In genomic region chr7:136874393-136875032, GRCh38 we compare ENCODE assay signal across 10 cellular contexts. TPM values are rescaled to one million over a fixed set of nuclear protein-coding genes. Genes with fewer than 3 reads are reported as not detected.
DNase-seq lines count a peak whose midpoint lies in the region; ATAC-seq and TF ChIP-seq lines count a peak whose summit lies in the region.
"Had no signal": no experiment of that assay in that cellular context is flagged by ENCODE, and none has a peak within 500 bp of the region (broad histone marks: within the 10 kb centered on the region; RNA-seq: fewer than 3 reads in every experiment).

No MANE protein-coding gene starts in this region.

- peak; percentile 34 for DNase-seq in MCF 10A (ENCODE audit: unreplicated experiment)
- DNase-seq in breast epithelium (ENCODE audit: low spot score in 2 of 2): no peak
- peak; percentile 44 for DNase-seq in NT2/D1 (ENCODE audit: low read depth, low spot score)
- DNase-seq in erythroblast (lab: John Stamatoyannopoulos, UW): peak; percentile 2 to 11
- DNase-seq in upper lobe of right lung: no peak
- DNase-seq in NCI-H187 (lab: John Stamatoyannopoulos, UW): no peak
- DNase-seq in CD4-positive, alpha-beta memory T cell: no peak
- DNase-seq: spleen had no signal

- H3K36me3 ChIP-seq in breast epithelium (no peaks in the 10 kb centered on the region), NT2/D1 (ENCODE audit: insufficient read depth, insufficient read length, low read length) (no peaks in the 10 kb centered on the region), upper lobe of right lung (no peaks in the 10 kb centered on the region)
- no peaks in the 10 kb centered on the region for H3K36me3 ChIP-seq in CD4-positive, alpha-beta memory T cell (ENCODE audit: insufficient read depth, low read length)
- H3K36me3 ChIP-seq: spleen had no signal

- no peak for TF ChIP-seq POLR2A in breast epithelium (IDR thresholded peaks at IDR 0.05)
- TF ChIP-seq POLR2A in erythroblast (IDR thresholded peaks at IDR 0.05; ENCODE audit: low read length): no peak

- BruUV-seq in MCF 10A (replicated peaks; lab: Mats Ljungman, UMichigan): no TSS peak

- no peaks in the 10 kb centered on the region for H3K4me1 Mint-ChIP-seq in MCF 10A (ENCODE audit: insufficient read depth, unreplicated experiment)
- H3K4me1 Mint-ChIP-seq in CD4-positive, alpha-beta memory T cell: peaks cover 0 to 2% (median 0%) of the 10 kb centered on the region in 4 donors

- no peak overlapping the region for H3K27ac Mint-ChIP-seq in MCF 10A (ENCODE audit: low read depth, unreplicated experiment)
- H3K27ac Mint-ChIP-seq in CD4-positive, alpha-beta memory T cell: no peak overlapping the region

- H3K27ac ChIP-seq in breast epithelium (no peak overlapping the region), upper lobe of right lung (no peak overlapping the region)
- no peak overlapping the region for H3K27ac ChIP-seq in CD4-positive, alpha-beta memory T cell (ENCODE audit: low read depth, low read length)
- H3K27ac ChIP-seq: spleen had no signal

- H3K9me3 Mint-ChIP-seq in MCF 10A (ENCODE audit: unreplicated experiment): no peaks in the 10 kb centered on the region
- H3K9me3 Mint-ChIP-seq in CD4-positive, alpha-beta memory T cell: peaks cover 0 to 5% (median 3%) of the 10 kb centered on the region in 8 donors

- H3K4me3 ChIP-seq in breast epithelium (no peak overlapping the region), NT2/D1 (ENCODE audit: insufficient read length, low read depth) (no peak overlapping the region), upper lobe of right lung (no peak overlapping the region)
- no peak overlapping the region for H3K4me3 ChIP-seq in CD4-positive, alpha-beta memory T cell (ENCODE audit: low read length in 2 of 2)
- H3K4me3 ChIP-seq: spleen had no signal

- ATAC-seq in upper lobe of right lung: peak; percentile 48
- no peak for ATAC-seq in GM21717 (IDR thresholded peaks at IDR 0.05; ENCODE audit: unreplicated experiment)

- CTCF ChIA-PET in MCF 10A (lab: Yijun Ruan, JAX): interaction anchor here (0.6 to 1.5 kb wide), 6 partner anchors 9 to 782 kb away, joined by 3 to 6 read pairs (median 3); no protein-coding TSS in a partner anchor
- CTCF ChIA-PET in CD4-positive, alpha-beta memory T cell (lab: Charles Lee; ENCODE audit: partially characterized antibody): no interaction called here

- POLR2A ChIA-PET in MCF 10A (lab: Yijun Ruan, JAX): no interaction called here
- POLR2A ChIA-PET in CD4-positive, alpha-beta memory T cell (lab: Charles Lee; ENCODE audit: partially characterized antibody): no interaction called here

- H3K9ac ChIP-seq in NT2/D1 (ENCODE audit: insufficient read length, low read depth): no peak overlapping the region

- peaks cover 24% of the 10 kb centered on the region for H3K27me3 Mint-ChIP-seq in MCF 10A (ENCODE audit: insufficient read depth, unreplicated experiment)
- peaks cover 10 to 12% of the 10 kb centered on the region in 2 donors for H3K27me3 Mint-ChIP-seq in CD4-positive, alpha-beta memory T cell

- no peaks in the 10 kb centered on the region for H3K36me3 Mint-ChIP-seq in MCF 10A (ENCODE audit: insufficient read depth, unreplicated experiment)
- H3K36me3 Mint-ChIP-seq in CD4-positive, alpha-beta memory T cell: no peaks in the 10 kb centered on the region

- no peak overlapping the region for H3K4me3 Mint-ChIP-seq in MCF 10A (ENCODE audit: unreplicated experiment)
- no peak overlapping the region for H3K4me3 Mint-ChIP-seq in CD4-positive, alpha-beta memory T cell

- TF ChIP-seq CTCF in MCF 10A (IDR thresholded peaks at IDR 0.05; ENCODE audit: unreplicated experiment) (peak; percentile 30), breast epithelium (IDR thresholded peaks at IDR 0.05) (no peak), upper lobe of right lung (IDR thresholded peaks at IDR 0.05) (peak; percentile 36)

- H3K27me3 ChIP-seq in breast epithelium (peaks cover 0 to 28% of the 10 kb centered on the region in 2 donors), NT2/D1 (ENCODE audit: insufficient read depth, insufficient read length) (peaks cover 42% of the 10 kb centered on the region), upper lobe of right lung (peaks cover 23% of the 10 kb centered on the region)
- H3K27me3 ChIP-seq in CD4-positive, alpha-beta memory T cell (ENCODE audit: insufficient read depth, low read length): no peaks in the 10 kb centered on the region

- H3K4me1 ChIP-seq in breast epithelium: peaks cover 0 to 9% of the 10 kb centered on the region in 2 donors
- H3K4me1 ChIP-seq in NT2/D1 (ENCODE audit: insufficient read depth, insufficient read length): no peaks in the 10 kb centered on the region
- peaks cover 14% of the 10 kb centered on the region for H3K4me1 ChIP-seq in upper lobe of right lung
- no peaks in the 10 kb centered on the region for H3K4me1 ChIP-seq in CD4-positive, alpha-beta memory T cell (ENCODE audit: insufficient read depth, low read length)

- H3K9me3 ChIP-seq in breast epithelium (no peaks in the 10 kb centered on the region), NT2/D1 (ENCODE audit: insufficient read depth, low read length) (no peaks in the 10 kb centered on the region), upper lobe of right lung (no peaks in the 10 kb centered on the region)
- no peaks in the 10 kb centered on the region for H3K9me3 ChIP-seq in CD4-positive, alpha-beta memory T cell (ENCODE audit: control insufficient read depth in 1 of 2, low read length in 2 of 2)
- H3K9me3 ChIP-seq: spleen had no signal

- intact Hi-C loops in MCF 10A (cut with micrococcal nuclease) (loop anchor here (2.0 to 10.0 kb wide), 3 partner anchors 580 to 1072 kb away; no protein-coding TSS in a partner anchor), breast epithelium (cut with DNase I; ENCODE audit: low total_unique reads) (no loop called here), upper lobe of right lung (cut with DNase I) (no loop called here)
- intact Hi-C loops in CD4-positive, alpha-beta memory T cell (cut with micrococcal nuclease): no loop called here

RNA-seq across cellular contexts. Expression of gene CHRM2, which starts 6.1 kb away (rescaled TPM):
- not detected in 2 replicates for total RNA-seq in MCF 10A (2022)
- not detected for total RNA-seq in breast epithelium
- 1.1 TPM for total RNA-seq in upper lobe of right lung
- not detected for total RNA-seq in CD4-positive, alpha-beta memory T cell
- not detected for polyA plus RNA-seq in CD4-positive, alpha-beta memory T cell
- total RNA-seq: dermis microvascular lymphatic vessel endothelial cell had no signal
- polyA plus RNA-seq: spleen had no signal

Comparison
In these comparisons a context has a peak if more than half of its experiments do, and no peak if none do; other contexts are left out.
1. DNase-seq: peak in MCF 10A (single experiment), NT2/D1 (single experiment) and erythroblast (2 of 2); none in breast epithelium (0 of 2), upper lobe of right lung (single experiment), NCI-H187 (0 of 2) and CD4-positive, alpha-beta memory T cell (0 of 5).
2. CTCF ChIP-seq: peak in MCF 10A (single experiment) and upper lobe of right lung (single experiment); none in breast epithelium (0 of 3).